In genomic region chr6:108294787-108295625, GRCh38 we compare ENCODE assay signal across 8 cellular contexts. TPM values are rescaled to one million over a fixed set of nuclear protein-coding genes. Genes with fewer than 3 reads are reported as not detected.
DNase-seq lines count a peak whose midpoint lies in the region; ATAC-seq and TF ChIP-seq lines count a peak whose summit lies in the region.

Gene AFG1L (plus strand): TSS chr6:108295054. CDS start chr6:108295080, 26 bp downstream.

- no peaks in the 10 kb centered on the region for H3K4me1 Mint-ChIP-seq in activated T-helper 17 cell treated with anti-CD3 and anti-CD28 coated beads, Interleukin-2, amount 50 U/mL, for 72 hours
- H3K4me1 Mint-ChIP-seq in naive thymus-derived CD8-positive, alpha-beta T cell, result peaks cover 12 to 31% (median 27%) of the 10 kb centered on the region in 4 donors
- H3K4me1 Mint-ChIP-seq in stimulated activated naive B cell treated with anti-CD40 and anti-IgM and Interleukin-4, amounts not matched to agents 10 μg/mL and 1 μg/mL and 100 μg/mL, for 72 hours, result peaks cover 7 to 16% of the 10 kb centered on the region in 2 donors

- no peaks in the 10 kb centered on the region for H3K9me3 Mint-ChIP-seq in activated T-helper 17 cell treated with anti-CD3 and anti-CD28 coated beads, Interleukin-2, amount 50 U/mL, for 72 hours
- H3K9me3 Mint-ChIP-seq in naive thymus-derived CD8-positive, alpha-beta T cell, result no peaks in the 10 kb centered on the region
- H3K9me3 Mint-ChIP-seq in stimulated activated naive B cell treated with anti-CD40 and anti-IgM and Interleukin-4, amounts not matched to agents 10 μg/mL and 1 μg/mL and 100 μg/mL, for 72 hours, result no peaks in the 10 kb centered on the region

- H3K36me3 Mint-ChIP-seq in activated T-helper 17 cell treated with anti-CD3 and anti-CD28 coated beads, Interleukin-2, amount 50 U/mL, for 72 hours (ENCODE audit: low read depth), result peaks cover 6% of the 10 kb centered on the region
- peaks cover 0 to 6% (median 0%) of the 10 kb centered on the region in 3 donors for H3K36me3 Mint-ChIP-seq in naive thymus-derived CD8-positive, alpha-beta T cell
- peaks cover 3 to 12% of the 10 kb centered on the region in 2 donors for H3K36me3 Mint-ChIP-seq in stimulated activated naive B cell treated with anti-CD40 and anti-IgM and Interleukin-4, amounts not matched to agents 10 μg/mL and 1 μg/mL and 100 μg/mL, for 72 hours

- H3K4me3 Mint-ChIP-seq in activated T-helper 17 cell treated with anti-CD3 and anti-CD28 coated beads, Interleukin-2, amount 50 U/mL, for 72 hours, result peak within 1 kb of the TSS; percentile 90
- peak within 1 kb of the TSS; percentile 90 to 99 (median 98) for H3K4me3 Mint-ChIP-seq in naive thymus-derived CD8-positive, alpha-beta T cell
- peak within 1 kb of the TSS; percentile 93 to 97 for H3K4me3 Mint-ChIP-seq in stimulated activated naive B cell treated with anti-CD40 and anti-IgM and Interleukin-4, amounts not matched to agents 10 μg/mL and 1 μg/mL and 100 μg/mL, for 72 hours

- no peak for TF ChIP-seq CTCF in fibroblast of mammary gland (conservative IDR thresholded peaks at IDR 0.05; ENCODE audit: control insufficient read depth, insufficient read depth, low read depth, low read length)

- peak within 1 kb of the TSS; percentile 97 for H3K27ac Mint-ChIP-seq in activated T-helper 17 cell treated with anti-CD3 and anti-CD28 coated beads, Interleukin-2, amount 50 U/mL, for 72 hours
- peak within 1 kb of the TSS; percentile 98 to 100 (median 99) for H3K27ac Mint-ChIP-seq in naive thymus-derived CD8-positive, alpha-beta T cell
- H3K27ac Mint-ChIP-seq in stimulated activated naive B cell treated with anti-CD40 and anti-IgM and Interleukin-4, amounts not matched to agents 10 μg/mL and 1 μg/mL and 100 μg/mL, for 72 hours, result peak within 1 kb of the TSS; percentile 99

- peak within 1 kb of the TSS; percentile 97 for H3K4me3 ChIP-seq in Jurkat, Clone E6-1 (ENCODE audit: low read length)
- peak within 1 kb of the TSS; percentile 75 for H3K4me3 ChIP-seq in fibroblast of mammary gland (ENCODE audit: control insufficient read depth, low read depth, low read length)

- DNase-seq in DMS79 treated with DMSO at 0.1 percent for 48 hours (lab: John Stamatoyannopoulos, UW) (peak; percentile 95), RKO (ENCODE audit: low spot score) (peak; percentile 91), fibroblast of mammary gland (ENCODE audit: low read depth) (peak; percentile 87)
- DNase-seq in Jurkat, Clone E6-1 (ENCODE audit: low read depth, low spot score), result peak; percentile 75
- DNase-seq in naive thymus-derived CD8-positive, alpha-beta T cell, result peak; percentile 77 to 96 (median 84)
- DNase-seq in stimulated activated naive B cell treated with anti-CD40 and anti-IgM and Interleukin-4, amounts not matched to agents 10 μg/mL and 1 μg/mL and 100 μg/mL, for 72 hours, result peak; percentile 86

- POLR2A ChIA-PET in naive thymus-derived CD8-positive, alpha-beta T cell (lab: Charles Lee), result interaction anchor here (0.6 to 4.3 kb wide), 7 partner anchors 13 to 799 kb away, joined by 3 to 36 read pairs (median 3); partner anchors contain the start of genes SESN1 and SNX3

- no peaks in the 10 kb centered on the region for H3K27me3 Mint-ChIP-seq in activated T-helper 17 cell treated with anti-CD3 and anti-CD28 coated beads, Interleukin-2, amount 50 U/mL, for 72 hours
- no peaks in the 10 kb centered on the region for H3K27me3 Mint-ChIP-seq in naive thymus-derived CD8-positive, alpha-beta T cell
- H3K27me3 Mint-ChIP-seq in stimulated activated naive B cell treated with anti-CD40 and anti-IgM and Interleukin-4, amounts not matched to agents 10 μg/mL and 1 μg/mL and 100 μg/mL, for 72 hours, result no peaks in the 10 kb centered on the region

- peak; percentile 87 for ATAC-seq in GM21717 (IDR thresholded peaks at IDR 0.05; ENCODE audit: unreplicated experiment)
- peak; percentile 95 for ATAC-seq in activated T-helper 17 cell treated with anti-CD3 and anti-CD28 coated beads, Interleukin-2, amount 50 U/mL, for 72 hours (replicated peaks)
- ATAC-seq in naive thymus-derived CD8-positive, alpha-beta T cell, result peak; percentile 90
- peak; percentile 88 to 89 for ATAC-seq in stimulated activated naive B cell treated with anti-CD40 and anti-IgM and Interleukin-4, amounts not matched to agents 10 μg/mL and 1 μg/mL and 100 μg/mL, for 72 hours (replicated peaks)

RNA-seq across cellular contexts. Expression of gene AFG1L, which starts in this region (rescaled TPM):
- polyA plus RNA-seq in Jurkat, Clone E6-1 (2012; ENCODE audit: insufficient read depth, insufficient read length), result 6.2 TPM
- 1 to 10 TPM; 5.9 to 6.1 TPM for total RNA-seq in activated T-helper 17 cell treated with anti-CD3 and anti-CD28 coated beads, Interleukin-2, amount 50 U/mL, for 72 hours
- 1 to 10 TPM; 5.6 to 8.7 TPM for total RNA-seq in naive thymus-derived CD8-positive, alpha-beta T cell
- polyA plus RNA-seq in naive thymus-derived CD8-positive, alpha-beta T cell, result 1 to 10 TPM; 2.8 to 4.4 (median 3.8) TPM

Comparison
In these comparisons a context has a peak if more than half of its experiments do, and no peak if none do; other contexts are left out.
1. Peak in every context shown above with its lines: DNase-seq, ATAC-seq and H3K4me3 ChIP-seq.